In the genomic region with DNA sequence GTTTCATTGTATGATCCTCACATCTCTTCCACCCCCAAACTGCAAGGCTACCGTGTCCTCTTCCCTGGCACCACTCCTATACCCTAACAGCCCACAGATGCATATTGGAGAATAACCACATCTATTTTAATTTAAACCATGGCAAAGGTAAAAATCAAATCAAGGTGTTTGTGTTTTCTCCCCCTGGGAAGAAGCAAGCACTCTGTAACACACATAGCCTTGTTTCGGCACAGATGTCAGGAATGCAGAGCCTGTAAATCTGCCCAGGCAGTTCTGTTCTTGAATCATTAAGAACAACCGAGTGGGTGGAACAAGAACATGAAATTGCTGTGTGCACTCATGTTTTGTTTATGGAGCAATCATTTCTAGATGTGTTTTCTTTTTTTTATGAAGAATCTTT, we compare ENCODE assay signal across 12 cellular contexts. TPM values are rescaled to one million over a fixed set of nuclear protein-coding genes. Genes with fewer than 3 reads are reported as not detected.
DNase-seq lines count a peak whose midpoint lies in the region; ATAC-seq and TF ChIP-seq lines count a peak whose summit lies in the region.
"Had no signal": no experiment of that assay in that cellular context is flagged by ENCODE, and none has a peak within 500 bp of the region (broad histone marks: within the 10 kb centered on the region; RNA-seq: fewer than 3 reads in every experiment).

No MANE protein-coding gene starts in this region.

- intact Hi-C loops in prostate gland (cut with DNase I) = loop anchor here (10.0 kb wide), 1 partner anchor 273 kb away; no protein-coding TSS in a partner anchor

- H3K27me3 ChIP-seq in prostate gland (replicated peaks; ENCODE audit: insufficient read depth) = no peaks in the 10 kb centered on the region

- no peak for ATAC-seq in HG03520 (IDR thresholded peaks at IDR 0.05; ENCODE audit: unreplicated experiment)
- ATAC-seq in HG02798 (IDR thresholded peaks at IDR 0.05; ENCODE audit: poor library complexity, unreplicated experiment) = no peak

- H3K27ac ChIP-seq in VCaP = peak overlapping the region; percentile 94
- H3K27ac ChIP-seq in prostate gland = peak overlapping the region; percentile 47 to 56
- H3K27ac ChIP-seq: SK-N-MC had no signal

- peak; percentile 28 for DNase-seq in COR-L47 (lab: John Stamatoyannopoulos, UW)
- DNase-seq in fibroblast of the aortic adventitia (ENCODE audit: low read depth) = peak; percentile 32
- peak; percentile 55 for DNase-seq in prostate gland (ENCODE audit: low spot score)
- DNase-seq in activated CD4-positive, CD25-positive, alpha-beta regulatory T cell (lab: John Stamatoyannopoulos, UW) = no peak
- DNase-seq in GF-D8 (lab: John Stamatoyannopoulos, UW) = no peak
- DNase-seq: activated CD8-positive, alpha-beta memory T cell treated with anti-CD3 and anti-CD28 coated beads for 24 hours; central memory CD4-positive, alpha-beta T cell; mesenchymal stem cell had no signal

- H3K36me3 ChIP-seq in prostate gland = no peaks in the 10 kb centered on the region

- no peak for TF ChIP-seq CTCF in VCaP (conservative IDR thresholded peaks at IDR 0.05)
- TF ChIP-seq CTCF in fibroblast of the aortic adventitia (IDR thresholded peaks at IDR 0.05; ENCODE audit: insufficient read depth, low read length) = no peak
- TF ChIP-seq CTCF in prostate gland (IDR thresholded peaks at IDR 0.05) = no peak

- H3K4me1 ChIP-seq in prostate gland (replicated peaks) = peaks cover 23% of the 10 kb centered on the region

- H3K4me3 ChIP-seq in fibroblast of the aortic adventitia (ENCODE audit: low read depth, low read length) (no peak overlapping the region), prostate gland (peak overlapping the region in 1 of 2 donors; percentile 6)
- H3K4me3 ChIP-seq: SK-N-MC had no signal

- H3K9me3 ChIP-seq in prostate gland = no peaks in the 10 kb centered on the region

- 17% methylated on average over 3 of the region's 3 CpGs for WGBS in prostate gland

- TF ChIP-seq POLR2A in prostate gland (IDR thresholded peaks at IDR 0.05) = no peak

RNA-seq across cellular contexts. Expression of a gene that starts 6.8 kb away (rescaled TPM):
- 181 and 197 TPM in 2 replicates for total RNA-seq in fibroblast of the aortic adventitia (ENCODE audit: low replicate concordance)
- total RNA-seq in prostate gland = 100 to 1,000 TPM; 167 to 170 TPM

Comparison
In these comparisons a context has a peak if more than half of its experiments do, and no peak if none do; other contexts are left out.
1. DNase-seq: peak in COR-L47 (single experiment), fibroblast of the aortic adventitia (single experiment) and prostate gland (single experiment); none in activated CD4-positive, CD25-positive, alpha-beta regulatory T cell (0 of 4) and GF-D8 (single experiment).